In the genomic region with DNA sequence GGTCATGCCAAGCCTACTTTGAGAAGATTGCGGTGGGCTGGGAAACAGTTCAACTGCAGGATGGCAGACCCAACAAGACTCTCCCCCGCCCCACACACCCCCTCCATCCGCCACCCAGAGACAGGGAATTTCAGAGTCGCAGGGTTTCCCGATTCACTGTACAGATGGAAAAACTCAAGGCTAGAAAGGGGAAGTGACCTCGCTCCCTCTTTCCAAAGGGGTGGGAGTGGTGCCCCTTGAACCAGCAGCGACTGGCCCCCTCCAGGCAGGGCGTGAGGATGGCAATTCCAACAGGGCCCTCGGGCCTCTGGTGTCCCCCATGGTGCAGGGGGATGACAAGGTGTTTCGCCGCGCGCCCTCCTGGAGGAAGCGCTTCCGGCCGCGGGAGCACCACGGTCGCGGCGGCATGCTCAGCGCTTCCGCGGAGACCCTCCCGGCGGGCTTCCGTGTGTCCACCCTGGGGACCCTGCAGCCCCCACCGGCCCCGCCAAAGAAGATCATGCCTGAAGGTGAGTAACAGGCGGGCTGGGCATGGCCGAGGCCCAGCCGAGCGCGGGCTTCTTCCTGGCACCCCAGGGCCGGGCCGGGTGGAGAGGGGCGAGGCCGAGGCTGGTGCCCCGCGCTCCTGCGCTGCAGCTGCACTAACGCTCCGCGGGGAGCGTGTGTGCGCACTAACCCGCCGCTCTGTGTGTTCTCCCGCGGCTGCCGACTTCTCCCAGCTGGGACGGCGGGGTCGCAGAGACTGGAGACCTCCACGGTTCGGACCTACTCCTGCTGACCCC, we compare ENCODE assay signal across 9 cellular contexts. TPM values are rescaled to one million over a fixed set of nuclear protein-coding genes. Genes with fewer than 3 reads are reported as not detected.
A peak's percentile ranks its signal among the peaks of the same experiment; 100 is the strongest.
DNase-seq lines count a peak whose midpoint lies in the region; ATAC-seq and TF ChIP-seq lines count a peak whose summit lies in the region.
"Had no signal": no experiment of that assay in that cellular context is flagged by ENCODE, and none has a peak within 500 bp of the region (broad histone marks: within the 10 kb centered on the region; RNA-seq: fewer than 3 reads in every experiment).

No MANE protein-coding gene starts in this region.

- no peak overlapping the region for H3K27ac Mint-ChIP-seq in activated B cell treated with CpG ODN at 0.5 μM for 24 hours

- no peaks in the 10 kb centered on the region for H3K36me3 Mint-ChIP-seq in activated B cell treated with CpG ODN at 0.5 μM for 24 hours (ENCODE audit: low read depth)

- no peak for ATAC-seq in activated B cell treated with CpG ODN at 0.5 μM for 24 hours (ENCODE audit: low read depth)
- peak in 3 of 4 donors; percentile 3 to 13 (median 6) for ATAC-seq in psoas muscle
- ATAC-seq in GM19455 (IDR thresholded peaks at IDR 0.05; ENCODE audit: unreplicated experiment): no peak
- no peak for ATAC-seq in HG02623 (IDR thresholded peaks at IDR 0.05; ENCODE audit: unreplicated experiment)

- TF ChIP-seq CTCF in activated B cell treated with CpG ODN at 0.5 μM for 24 hours (IDR thresholded peaks at IDR 0.05): no peak
- no peak for TF ChIP-seq CTCF in hepatocyte (IDR thresholded peaks at IDR 0.05; ENCODE audit: poor library complexity)
- no peak for TF ChIP-seq CTCF in psoas muscle (IDR thresholded peaks at IDR 0.05)

- H3K9me3 Mint-ChIP-seq in activated B cell treated with CpG ODN at 0.5 μM for 24 hours: no peaks in the 10 kb centered on the region

- 31% methylated on average over 49 of the region's 56 CpGs for WGBS in hepatocyte (ENCODE audit: low lambda C conversion rate, missing lambda C conversion rate)
- WGBS in psoas muscle, 3 donors: 36 to 43% (median 41%) methylated on average over 50 to 56 of the region's 56 CpGs

- CTCF ChIA-PET in activated B cell treated with CpG ODN at 0.5 μM for 24 hours (lab: Charles Lee): no interaction called here

- H3K27ac ChIP-seq in hepatocyte: no peak overlapping the region
- H3K27ac ChIP-seq in psoas muscle: peak overlapping the region; percentile 16
- H3K27ac ChIP-seq: SK-N-MC had no signal

- intact Hi-C loops in activated B cell treated with CpG ODN at 0.5 μM for 24 hours (cut with micrococcal nuclease) (no loop called here), psoas muscle (cut with DNase I) (loop anchor here in 1 of 2 donors (5.0 kb wide), 1 partner anchor 33 kb away; no protein-coding TSS in a partner anchor)

- DNase-seq in activated B cell treated with CpG ODN at 0.5 μM for 24 hours: no peak
- no peak for DNase-seq in hepatocyte (ENCODE audit: low spot score)
- no peak for DNase-seq in psoas muscle
- no peak for DNase-seq in SK-N-DZ (ENCODE audit: low spot score)
- DNase-seq in SHP77 (lab: John Stamatoyannopoulos, UW): no peak

- POLR2A ChIA-PET in activated B cell treated with CpG ODN at 0.5 μM for 24 hours (lab: Charles Lee): no interaction called here

- H4K20me1 ChIP-seq in hepatocyte (ENCODE audit: insufficient read depth, poor library complexity, severe bottlenecking): no peaks in the 10 kb centered on the region

- peak overlapping the region; percentile 80 for H3K4me2 ChIP-seq in hepatocyte

- peak overlapping the region; percentile 36 for H3K4me3 Mint-ChIP-seq in activated B cell treated with CpG ODN at 0.5 μM for 24 hours

- H3K4me1 ChIP-seq in ES-I3 (ENCODE audit: insufficient read depth, low read length) (no peaks in the 10 kb centered on the region), hepatocyte (ENCODE audit: insufficient read depth) (no peaks in the 10 kb centered on the region), psoas muscle (peaks cover 39% of the 10 kb centered on the region)

- H3K79me2 ChIP-seq in hepatocyte: no peaks in the 10 kb centered on the region

- peaks cover 53% of the 10 kb centered on the region for H3K27me3 ChIP-seq in hepatocyte
- H3K27me3 ChIP-seq in psoas muscle (ENCODE audit: insufficient read depth in 3 of 3, low read length in 2 of 3): no peaks in the 10 kb centered on the region

- H3K9me3 ChIP-seq in ES-I3 (ENCODE audit: control insufficient read depth, insufficient read depth, low read length): no peaks in the 10 kb centered on the region
- H3K9me3 ChIP-seq in hepatocyte (ENCODE audit: low read depth): no peaks in the 10 kb centered on the region
- H3K9me3 ChIP-seq in psoas muscle: no peaks in the 10 kb centered on the region

- no peaks in the 10 kb centered on the region for H3K9me2 ChIP-seq in hepatocyte (replicated peaks; ENCODE audit: insufficient read depth)

- no peak overlapping the region for H2AFZ ChIP-seq in hepatocyte

- H3K27me3 Mint-ChIP-seq in activated B cell treated with CpG ODN at 0.5 μM for 24 hours: peaks cover 39% of the 10 kb centered on the region

- H3K4me3 ChIP-seq in hepatocyte: no peak overlapping the region
- H3K4me3 ChIP-seq in psoas muscle: peak overlapping the region; percentile 51
- H3K4me3 ChIP-seq: SK-N-MC had no signal

- H3K36me3 ChIP-seq in ES-I3 (ENCODE audit: insufficient read depth, low read length) (no peaks in the 10 kb centered on the region), hepatocyte (replicated peaks; ENCODE audit: insufficient read depth, low read depth) (no peaks in the 10 kb centered on the region), psoas muscle (ENCODE audit: insufficient read depth in 1 of 2, low read depth in 1 of 2) (peaks cover 0 to 40% of the 10 kb centered on the region in 2 donors)

- peaks cover 6% of the 10 kb centered on the region for H3K4me1 Mint-ChIP-seq in activated B cell treated with CpG ODN at 0.5 μM for 24 hours

- peak overlapping the region; percentile 45; the same call in 1 of the 2 replicates for H3K9ac ChIP-seq in ES-I3 (ENCODE audit: low read depth, low read length)

RNA-seq across cellular contexts. Expression of a gene that starts 10.4 kb away (rescaled TPM):
- total RNA-seq in activated B cell treated with CpG ODN at 0.5 μM for 24 hours (not detected in 2 replicates), hepatocyte (not detected in 2 replicates), psoas muscle (100 to 1,000 TPM in 3 of 4 donors, 10 to 100 TPM in 1; 42.9 to 451 (median 253) TPM)
- polyA plus RNA-seq in hepatocyte (not detected in 2 replicates), psoas muscle (100 to 1,000 TPM in 1 of 3 donors, 10 to 100 TPM in 1, 1 to 10 TPM in 1; 9.7 to 160 (median 59.7) TPM)
- polyA plus RNA-seq in SK-N-DZ (2014; cell fraction: cytosol; rRNA removed): 2.4 and 3.5 TPM in 2 replicates
- 0.22 and 1.6 TPM in 2 replicates for polyA plus RNA-seq in SK-N-DZ (2014; cell fraction: nucleus; rRNA removed)

RNA-seq across cellular contexts. Expression of a gene that starts 49.1 kb away (rescaled TPM):
- total RNA-seq in activated B cell treated with CpG ODN at 0.5 μM for 24 hours (0.12 and 0.29 TPM in 2 replicates), hepatocyte (1.1 and 1.4 TPM in 2 replicates), psoas muscle (10 to 100 TPM; 29.1 to 99.8 (median 51.5) TPM)
- polyA plus RNA-seq in hepatocyte (1.7 and 5.2 TPM in 2 replicates), psoas muscle (10 to 100 TPM in 2 of 3 donors, 1 to 10 TPM in 1; 8.3 to 28.3 (median 14.1) TPM)
- 0.83 and 0.97 TPM in 2 replicates for polyA plus RNA-seq in SK-N-DZ (2014; cell fraction: cytosol; rRNA removed)
- 20.8 and 22.8 TPM in 2 replicates for polyA plus RNA-seq in SK-N-DZ (2014; cell fraction: nucleus; rRNA removed)

RNA-seq across cellular contexts. Expression of a gene that starts 52.1 kb away (rescaled TPM):
- total RNA-seq in activated B cell treated with CpG ODN at 0.5 μM for 24 hours: not detected in 2 replicates
- total RNA-seq in hepatocyte: 2.3 and 2.4 TPM in 2 replicates
- polyA plus RNA-seq in hepatocyte: 1.6 and 2.0 TPM in 2 replicates
- total RNA-seq in psoas muscle: 10 to 100 TPM in 1 of 4 donors, 1 to 10 TPM in 3; 1.2 to 10.4 (median 6.1) TPM
- polyA plus RNA-seq in psoas muscle: 1 to 10 TPM; 1.1 to 1.8 (median 1.3) TPM
- polyA plus RNA-seq in SK-N-DZ (2014; cell fraction: cytosol; rRNA removed): not detected in 2 replicates
- not detected in 2 replicates for polyA plus RNA-seq in SK-N-DZ (2014; cell fraction: nucleus; rRNA removed)

Comparison
In these comparisons a context has a peak if more than half of its experiments do, and no peak if none do; other contexts are left out.
1. ATAC-seq: peak in psoas muscle (3 of 4); none in activated B cell treated with CpG ODN at 0.5 μM for 24 hours (single experiment), GM19455 (single experiment) and HG02623 (single experiment).
2. RNA of a gene that starts 10.4 kb away (total RNA-seq): 42.9 to 451 TPM in psoas muscle; not detected in activated B cell treated with CpG ODN at 0.5 μM for 24 hours and not detected in hepatocyte; every median in the first group is over 10 times any median in the second.
3. RNA of a gene that starts 49.1 kb away (total RNA-seq): 29.1 to 99.8 TPM in psoas muscle; 1.1 to 1.4 TPM in hepatocyte and 0.12 to 0.29 TPM in activated B cell treated with CpG ODN at 0.5 μM for 24 hours; every median in the first group is over 10 times any median in the second.